ENCODE assay signal across 9 cellular contexts in genomic region chr19:8569066-8569761, GRCh38. TPM values are rescaled to one million over a fixed set of nuclear protein-coding genes. Genes with fewer than 3 reads are reported as not detected.
DNase-seq lines count a peak whose midpoint lies in the region; ATAC-seq, FAIRE-seq and TF ChIP-seq lines count a peak whose summit lies in the region.
"Had no signal": no experiment of that assay in that cellular context is flagged by ENCODE, and none has a peak within 500 bp of the region (broad histone marks: within the 10 kb centered on the region; RNA-seq: fewer than 3 reads in every experiment).

No MANE protein-coding gene starts in this region.

- H3K27ac ChIP-seq in astrocyte (ENCODE audit: low read depth, low read length): no peak overlapping the region
- peak overlapping the region; percentile 60 for H3K27ac ChIP-seq in lower lobe of right lung

- H3K36me3 ChIP-seq in astrocyte (ENCODE audit: insufficient read depth, low read length) (no peaks in the 10 kb centered on the region), lower lobe of right lung (no peaks in the 10 kb centered on the region)
- H3K36me3 ChIP-seq: tibial nerve had no signal

- no peaks in the 10 kb centered on the region for H4K20me1 ChIP-seq in astrocyte (ENCODE audit: insufficient read depth, low read length)

- H3K4me1 ChIP-seq in astrocyte (ENCODE audit: insufficient read depth, low read length) (peaks cover 21% of the 10 kb centered on the region), lower lobe of right lung (peaks cover 59% of the 10 kb centered on the region)

- H3K27ac Mint-ChIP-seq in T-helper 1 cell treated with Interleukin-12 subunit alpha and Interleukin-12 subunit beta and Interleukin-4 antibody, amounts not matched to agents 30 μg/mL and 1 μg/mL, for 36 hours: peak overlapping the region; percentile 92
- H3K27ac Mint-ChIP-seq in astrocyte (ENCODE audit: unreplicated experiment): no peak overlapping the region

- H3K9ac ChIP-seq in astrocyte (ENCODE audit: low read length): no peak overlapping the region

- no peaks in the 10 kb centered on the region for H3K27me3 Mint-ChIP-seq in T-helper 1 cell treated with Interleukin-12 subunit alpha and Interleukin-12 subunit beta and Interleukin-4 antibody, amounts not matched to agents 30 μg/mL and 1 μg/mL, for 36 hours (ENCODE audit: low read depth)
- peaks cover 28% of the 10 kb centered on the region for H3K27me3 Mint-ChIP-seq in astrocyte (ENCODE audit: low read depth, unreplicated experiment)

- peak; percentile 94 for FAIRE-seq in astrocyte (lab: Jason Lieb, UNC)

- no peak overlapping the region for H2AFZ ChIP-seq in astrocyte (ENCODE audit: low read depth, low read length)

- H3K4me1 Mint-ChIP-seq in T-helper 1 cell treated with Interleukin-12 subunit alpha and Interleukin-12 subunit beta and Interleukin-4 antibody, amounts not matched to agents 30 μg/mL and 1 μg/mL, for 36 hours (ENCODE audit: low read depth): peaks cover 54% of the 10 kb centered on the region
- H3K4me1 Mint-ChIP-seq in astrocyte (ENCODE audit: low read depth, unreplicated experiment): peaks cover 8% of the 10 kb centered on the region

- DNase-seq in astrocyte (ENCODE audit: low read depth) (peak; percentile 93), lower lobe of right lung (peak; percentile 71), ureter (ENCODE audit: low spot score) (peak; percentile 54), NCI-H2029 (lab: John Stamatoyannopoulos, UW) (no peak), NCI-H2227 treated with DMSO at 0.1 percent for 48 hours (lab: John Stamatoyannopoulos, UW) (no peak)

- H3K27me3 ChIP-seq in astrocyte (ENCODE audit: insufficient read depth, low read length) (no peaks in the 10 kb centered on the region), lower lobe of right lung (ENCODE audit: low read depth) (no peaks in the 10 kb centered on the region)
- H3K27me3 ChIP-seq: tibial nerve had no signal

- ATAC-seq in GM18867 (IDR thresholded peaks at IDR 0.05; ENCODE audit: unreplicated experiment) (peak; percentile 77), HG03175 (IDR thresholded peaks at IDR 0.05; ENCODE audit: unreplicated experiment) (peak; percentile 82), lower lobe of right lung (peak; percentile 81 to 85)

- no peak overlapping the region for H3K4me3 ChIP-seq in astrocyte (ENCODE audit: insufficient read depth, low read depth, low read length)
- H3K4me3 ChIP-seq in lower lobe of right lung: peak overlapping the region; percentile 14
- H3K4me3 ChIP-seq: tibial nerve had no signal

- H3K36me3 Mint-ChIP-seq in T-helper 1 cell treated with Interleukin-12 subunit alpha and Interleukin-12 subunit beta and Interleukin-4 antibody, amounts not matched to agents 30 μg/mL and 1 μg/mL, for 36 hours (ENCODE audit: low read depth): peaks cover 47% of the 10 kb centered on the region
- peaks cover 1% of the 10 kb centered on the region for H3K36me3 Mint-ChIP-seq in astrocyte (ENCODE audit: low read depth, unreplicated experiment)

- H3K9me3 Mint-ChIP-seq in T-helper 1 cell treated with Interleukin-12 subunit alpha and Interleukin-12 subunit beta and Interleukin-4 antibody, amounts not matched to agents 30 μg/mL and 1 μg/mL, for 36 hours: peaks cover 4% of the 10 kb centered on the region
- peaks cover 3% of the 10 kb centered on the region for H3K9me3 Mint-ChIP-seq in astrocyte (ENCODE audit: unreplicated experiment)

- TF ChIP-seq CTCF in astrocyte (IDR thresholded peaks at IDR 0.05; ENCODE audit: insufficient read depth, low read depth, low read length) (no peak), lower lobe of right lung (IDR thresholded peaks at IDR 0.05) (no peak)

- H3K79me2 ChIP-seq in astrocyte (ENCODE audit: insufficient read depth, low read length): no peaks in the 10 kb centered on the region

- peak overlapping the region; percentile 80 for H3K4me3 Mint-ChIP-seq in T-helper 1 cell treated with Interleukin-12 subunit alpha and Interleukin-12 subunit beta and Interleukin-4 antibody, amounts not matched to agents 30 μg/mL and 1 μg/mL, for 36 hours
- peak overlapping the region; percentile 0 for H3K4me3 Mint-ChIP-seq in astrocyte (ENCODE audit: unreplicated experiment)

- H3K9me3 ChIP-seq in astrocyte (ENCODE audit: insufficient read depth, low read depth, low read length): no peaks in the 10 kb centered on the region
- H3K9me3 ChIP-seq in lower lobe of right lung: no peaks in the 10 kb centered on the region
- H3K9me3 ChIP-seq: tibial nerve had no signal

- H3K4me2 ChIP-seq in astrocyte (ENCODE audit: low read length): peak overlapping the region; percentile 77

- intact Hi-C loops in lower lobe of right lung (cut with DNase I): no loop called here

RNA-seq across cellular contexts. Expression of gene MYO1F, which starts 8.0 kb away (rescaled TPM):
- 0.12 and 0.23 TPM in 2 replicates for total RNA-seq in astrocyte
- 162 TPM for total RNA-seq in lower lobe of right lung
- 20.6 TPM for total RNA-seq in ureter

RNA-seq across cellular contexts. Expression of gene ADAMTS10, which starts 41.3 kb away (rescaled TPM):
- total RNA-seq in astrocyte (34.0 and 35.1 TPM in 2 replicates), lower lobe of right lung (22.4 TPM), ureter (19.0 TPM)

RNA-seq across cellular contexts. Expression of gene ZNF414, which starts 55.2 kb away (rescaled TPM):
- total RNA-seq in astrocyte (15.8 and 17.2 TPM in 2 replicates), lower lobe of right lung (21.6 TPM), ureter (27.0 TPM)

Comparison
In these comparisons a context has a peak if more than half of its experiments do, and no peak if none do; other contexts are left out.
1. DNase-seq: peak in astrocyte (single experiment), lower lobe of right lung (single experiment) and ureter (single experiment); none in NCI-H2029 (single experiment) and NCI-H2227 treated with DMSO at 0.1 percent for 48 hours (single experiment).
2. RNA of gene MYO1F, which starts 8.0 kb away (total RNA-seq): 162 TPM in lower lobe of right lung (single experiment) and 20.6 TPM in ureter (single experiment); 0.12 to 0.23 TPM in astrocyte; every median in the first group is over 10 times any median in the second.
3. Peak in every context shown above with its lines, with median percentiles within 50 percentile points of each other: ATAC-seq.